9 cellular contexts compared by ENCODE assay signal in the genomic region with DNA sequence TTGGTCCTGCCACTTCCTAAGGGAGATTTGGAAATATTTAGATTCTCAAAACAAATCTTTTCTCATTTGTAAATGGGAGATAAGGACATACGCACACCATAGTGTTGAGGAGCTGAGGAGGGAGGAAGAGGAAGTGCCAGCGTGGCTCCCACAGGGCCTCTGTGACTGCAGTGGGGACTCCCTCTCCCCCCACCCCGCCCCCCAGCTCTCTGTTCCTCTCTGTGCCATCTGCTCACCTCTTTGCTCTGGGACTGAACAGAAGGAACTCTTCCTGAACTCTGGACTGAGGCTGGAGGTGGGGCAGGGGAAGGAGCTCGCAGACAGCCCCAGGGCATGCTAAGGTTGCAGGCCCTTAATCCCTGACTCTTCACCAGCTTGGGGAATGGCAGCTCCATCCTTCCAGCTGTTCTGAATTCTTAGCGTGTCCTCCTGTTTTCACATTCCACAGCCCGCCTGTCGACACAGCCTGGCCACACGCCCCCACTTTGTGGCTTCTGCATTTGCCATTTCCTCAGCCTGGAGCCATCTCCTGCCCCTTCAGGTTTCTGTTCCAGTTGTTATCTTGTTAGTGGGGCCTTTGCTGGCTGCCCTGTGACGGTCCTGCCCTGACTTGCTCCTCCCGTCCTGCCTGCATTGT. TPM values are rescaled to one million over a fixed set of nuclear protein-coding genes. Genes with fewer than 3 reads are reported as not detected.
DNase-seq lines count a peak whose midpoint lies in the region; ATAC-seq and TF ChIP-seq lines count a peak whose summit lies in the region.
"Had no signal": no experiment of that assay in that cellular context is flagged by ENCODE, and none has a peak within 500 bp of the region (broad histone marks: within the 10 kb centered on the region; RNA-seq: fewer than 3 reads in every experiment).

No MANE protein-coding gene starts in this region.

- H3K4me3 ChIP-seq in CD4-positive, alpha-beta memory T cell (ENCODE audit: low read length in 2 of 2), result no peak overlapping the region
- no peak overlapping the region for H3K4me3 ChIP-seq in NB4 (ENCODE audit: low read depth, low read length)

- POLR2A ChIA-PET in CD4-positive, alpha-beta memory T cell (lab: Charles Lee; ENCODE audit: partially characterized antibody), result no interaction called here

- no peaks in the 10 kb centered on the region for H3K9me3 ChIP-seq in CD4-positive, alpha-beta memory T cell (ENCODE audit: control insufficient read depth in 1 of 2, low read length in 2 of 2)

- ATAC-seq in HG03039 (IDR thresholded peaks at IDR 0.05; ENCODE audit: unreplicated experiment), result no peak
- ATAC-seq: PC-3 had no signal

- H3K36me3 Mint-ChIP-seq in CD4-positive, alpha-beta memory T cell, result peaks cover 60 to 81% of the 10 kb centered on the region in 2 donors
- peaks cover 53% of the 10 kb centered on the region for H3K36me3 Mint-ChIP-seq in mesothelial cell of epicardium

- no peaks in the 10 kb centered on the region for H3K27me3 Mint-ChIP-seq in CD4-positive, alpha-beta memory T cell
- no peaks in the 10 kb centered on the region for H3K27me3 Mint-ChIP-seq in mesothelial cell of epicardium (ENCODE audit: low read depth)

- H3K4me1 Mint-ChIP-seq in CD4-positive, alpha-beta memory T cell, result peaks cover 0 to 10% (median 4%) of the 10 kb centered on the region in 4 donors
- peaks cover 14% of the 10 kb centered on the region for H3K4me1 Mint-ChIP-seq in mesothelial cell of epicardium

- no peaks in the 10 kb centered on the region for H3K27me3 ChIP-seq in CD4-positive, alpha-beta memory T cell (ENCODE audit: insufficient read depth, low read length)

- CTCF ChIA-PET in CD4-positive, alpha-beta memory T cell (lab: Charles Lee; ENCODE audit: partially characterized antibody), result interaction anchor here (1.0 to 1.2 kb wide), 2 partner anchors 13 to 98 kb away, joined by 3 read pairs; no protein-coding TSS in a partner anchor

- H3K9me3 Mint-ChIP-seq in CD4-positive, alpha-beta memory T cell, result peaks cover 0 to 3% (median 0%) of the 10 kb centered on the region in 8 donors
- H3K9me3 Mint-ChIP-seq in mesothelial cell of epicardium, result no peaks in the 10 kb centered on the region

- TF ChIP-seq POLR2A in NB4 (IDR thresholded peaks at IDR 0.05; ENCODE audit: extremely low read depth, insufficient read length), result no peak

- no peak overlapping the region for H3K27ac ChIP-seq in CD4-positive, alpha-beta memory T cell (ENCODE audit: low read depth, low read length)

- peak overlapping the region in 4 of 7 donors; percentile 43 to 72 (median 52) for H3K27ac Mint-ChIP-seq in CD4-positive, alpha-beta memory T cell
- H3K27ac Mint-ChIP-seq in mesothelial cell of epicardium, result peak overlapping the region; percentile 92

- peaks cover 70% of the 10 kb centered on the region for H3K36me3 ChIP-seq in CD4-positive, alpha-beta memory T cell (ENCODE audit: insufficient read depth, low read length)

- H3K4me1 ChIP-seq in CD4-positive, alpha-beta memory T cell (ENCODE audit: insufficient read depth, low read length), result no peaks in the 10 kb centered on the region

- intact Hi-C loops in CD4-positive, alpha-beta memory T cell (cut with micrococcal nuclease), result no loop called here

- no peak overlapping the region for H3K4me3 Mint-ChIP-seq in CD4-positive, alpha-beta memory T cell
- no peak overlapping the region for H3K4me3 Mint-ChIP-seq in mesothelial cell of epicardium

- TF ChIP-seq CTCF in NB4 (IDR thresholded peaks at IDR 0.05; ENCODE audit: low read depth, low read length) (no peak), mesothelial cell of epicardium (IDR thresholded peaks at IDR 0.05; ENCODE audit: unreplicated experiment) (no peak)

- no peak for DNase-seq in CD4-positive, alpha-beta memory T cell
- DNase-seq in NB4 (ENCODE audit: low read depth), result peak; percentile 74
- peak; percentile 68 for DNase-seq in amniotic epithelial cell (ENCODE audit: low read depth)
- DNase-seq in mesothelial cell of epicardium (ENCODE audit: low spot score in 2 of 2, unreplicated experiment in 2 of 2), result no peak
- DNase-seq in stimulated activated CD4-positive, alpha-beta T cell treated with anti-CD3 and anti-CD28 coated beads, Interleukin-2, amount 100 ng/mL, for 24 hours, result no peak
- DNase-seq in central memory CD4-positive, alpha-beta T cell, result no peak
- DNase-seq in NCI-H187 (lab: John Stamatoyannopoulos, UW), result no peak
- DNase-seq: PC-3 had no signal

RNA-seq across cellular contexts. Expression of gene DDX27, which starts 11.5 kb away (rescaled TPM):
- total RNA-seq in CD4-positive, alpha-beta memory T cell, result 10 to 100 TPM; 60.3 to 60.4 TPM
- 10 to 100 TPM; 21.6 to 47.1 TPM for polyA plus RNA-seq in CD4-positive, alpha-beta memory T cell
- total RNA-seq in mesothelial cell of epicardium, result 37.9 to 40.2 TPM (median 38.0 TPM) in 3 replicates

RNA-seq across cellular contexts. Expression of gene STAU1, which starts 42.6 kb away (rescaled TPM):
- total RNA-seq in CD4-positive, alpha-beta memory T cell, result 10 to 100 TPM; 49.4 to 49.9 TPM
- 10 to 100 TPM; 23.2 to 48.7 TPM for polyA plus RNA-seq in CD4-positive, alpha-beta memory T cell
- total RNA-seq in mesothelial cell of epicardium, result 70.8 to 72.8 TPM (median 71.4 TPM) in 3 replicates

RNA-seq across cellular contexts. Expression of gene ZNFX1, which starts 47.2 kb away (rescaled TPM):
- 10 to 100 TPM; 73.8 to 78.4 TPM for total RNA-seq in CD4-positive, alpha-beta memory T cell
- 10 to 100 TPM; 30.8 to 88.8 TPM for polyA plus RNA-seq in CD4-positive, alpha-beta memory T cell
- total RNA-seq in mesothelial cell of epicardium, result 15.5 to 16.8 TPM (median 15.9 TPM) in 3 replicates

Comparison
In these comparisons a context has a peak if more than half of its experiments do, and no peak if none do; other contexts are left out.
1. DNase-seq: peak in NB4 (single experiment) and amniotic epithelial cell (single experiment); none in CD4-positive, alpha-beta memory T cell (0 of 5), mesothelial cell of epicardium (0 of 2), stimulated activated CD4-positive, alpha-beta T cell treated with anti-CD3 and anti-CD28 coated beads, Interleukin-2, amount 100 ng/mL, for 24 hours (0 of 2), central memory CD4-positive, alpha-beta T cell (single experiment) and NCI-H187 (0 of 2).